1 cellular context compared by ENCODE assay signal in the genomic region with DNA sequence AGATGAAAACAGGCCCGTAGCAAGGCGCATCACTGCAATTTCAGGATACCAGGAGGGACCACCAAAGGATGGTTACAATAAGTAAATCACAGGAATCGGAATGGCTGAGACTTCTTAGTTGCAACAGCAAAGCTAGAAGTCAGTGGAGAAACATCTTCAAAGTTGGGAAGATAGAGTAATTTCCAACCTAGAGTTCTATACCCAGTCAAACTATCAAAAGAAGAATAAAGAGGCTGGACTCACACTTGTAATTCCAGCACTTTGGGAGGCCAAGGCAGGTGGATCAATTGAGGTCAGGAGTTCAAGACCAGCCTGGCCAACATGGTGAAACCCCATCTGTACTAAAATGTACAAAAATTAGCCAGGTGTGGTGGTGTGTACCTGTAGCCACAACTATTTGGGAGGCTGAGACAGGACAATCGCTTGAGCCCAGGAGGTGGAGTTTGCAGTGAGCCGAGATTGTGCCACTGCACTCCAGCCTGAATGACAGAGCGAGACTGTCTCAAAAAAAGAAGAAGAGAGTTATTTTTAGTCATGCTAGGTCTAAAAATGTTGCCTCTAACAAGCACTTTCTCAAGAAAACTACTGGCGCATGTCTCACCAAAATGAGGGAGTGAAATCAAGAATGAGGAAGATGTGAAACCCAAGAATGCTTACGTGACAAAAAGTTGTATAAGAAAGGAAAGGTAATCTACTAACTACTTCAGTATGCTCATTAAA.
TF ChIP-seq lines count a peak whose summit lies in the region.

No MANE protein-coding gene starts in this region.

TF ChIP-seq in K562, 482 proteins besides CTCF, POLR2A, EP300 and RAD21 (continued from another document):
- no peak for TF ChIP-seq MYC (IDR thresholded peaks at IDR 0.05; ENCODE audit: low read depth, low read length)
- no peak for TF ChIP-seq MYC (CRISPR knock-in tag; IDR thresholded peaks at IDR 0.05; ENCODE audit: borderline replicate concordance, low read depth)
- peak; percentile 64 for TF ChIP-seq MAFF (IDR thresholded peaks at IDR 0.05; ENCODE audit: low read length)
